ENCODE assay signal across 17 cellular contexts in genomic region chr2:13414907-13415306, GRCh38.
"Had no signal": no experiment of that assay in that cellular context is flagged by ENCODE, and none has a peak within 500 bp of the region (broad histone marks: within the 10 kb centered on the region; RNA-seq: fewer than 3 reads in every experiment).

No MANE protein-coding gene starts in this region.

- H3K4me3 ChIP-seq: ovary, smooth muscle cell, thoracic aorta, upper lobe of left lung had no signal

- H3K36me3 ChIP-seq: ovary, thoracic aorta, upper lobe of left lung had no signal

- H3K27me3 ChIP-seq: ovary, upper lobe of left lung had no signal

- DNase-seq: activated CD4-positive, alpha-beta memory T cell treated with anti-CD3 and anti-CD28 coated beads, Interleukin-2, amount 10 ng/mL, durations not matched to agents 7 days and 5 days; activated CD4-positive, alpha-beta T cell treated with anti-CD3 and anti-CD28 coated beads for 48 hours; activated CD4-positive, CD25-positive, alpha-beta regulatory T cell; activated CD8-positive, alpha-beta memory T cell treated with anti-CD3 and anti-CD28 coated beads, Interleukin-2, amount 10 ng/mL, durations not matched to agents 7 days and 5 days; activated naive CD4-positive, alpha-beta T cell treated with anti-CD3 and anti-CD28 coated beads for 36 hours; activated naive CD8-positive, alpha-beta T cell treated with anti-CD3 and anti-CD28 coated beads, Interleukin-2, amount 50 U/mL, for 24 hours; activated T-cell treated with anti-CD3 and anti-CD28 coated beads, Interleukin-2, amount 50 U/mL, for 24 hours; anterior cingulate cortex; caudate nucleus; effector memory CD8-positive, alpha-beta T cell; foreskin fibroblast; naive thymus-derived CD4-positive, alpha-beta T cell; ovary; stimulated activated CD4-positive, alpha-beta T cell treated with anti-CD3 and anti-CD28 coated beads, Interleukin-4, amount 100 ng/mL, for 24 hours; upper lobe of left lung had no signal

- H3K4me1 ChIP-seq: upper lobe of left lung had no signal

- H3K9me3 ChIP-seq: ovary, thoracic aorta had no signal

- H3K4me2 ChIP-seq: smooth muscle cell had no signal

- H3K27ac ChIP-seq: ovary, thoracic aorta, upper lobe of left lung had no signal
